Comparison of ENCODE assay signal across 12 cellular contexts in the genomic region with DNA sequence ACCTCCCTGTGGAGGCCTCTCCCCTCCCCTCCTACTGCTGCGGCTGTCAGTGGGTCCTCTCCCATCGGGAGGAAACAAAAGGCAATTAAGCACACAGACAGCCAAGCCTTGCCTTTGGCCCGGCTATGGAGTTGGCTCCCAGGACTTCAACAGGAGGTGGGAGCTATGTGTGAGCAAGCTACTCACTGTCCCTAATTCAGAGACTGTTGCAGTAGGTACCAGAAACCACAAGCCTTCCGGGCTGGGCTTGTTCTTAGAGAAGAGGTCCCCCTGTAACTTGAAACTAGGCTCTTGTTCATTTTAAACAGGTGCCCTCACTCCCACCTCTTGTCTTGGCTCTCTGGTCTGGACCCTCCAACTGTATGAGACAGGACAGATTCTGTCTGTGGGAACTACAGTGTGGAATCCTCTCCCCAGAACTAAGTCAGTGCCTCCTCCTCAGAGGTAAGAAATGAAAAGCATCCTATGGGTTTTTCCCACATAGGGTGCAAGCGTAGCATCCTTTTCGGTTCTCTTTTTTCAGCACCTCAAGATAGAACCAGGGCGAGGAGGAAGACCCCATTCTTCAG.
A peak's percentile ranks its signal among the peaks of the same experiment; 100 is the strongest.
DNase-seq lines count a peak whose midpoint lies in the region; ATAC-seq and TF ChIP-seq lines count a peak whose summit lies in the region.
"Had no signal": no experiment of that assay in that cellular context is flagged by ENCODE, and none has a peak within 500 bp of the region (broad histone marks: within the 10 kb centered on the region; RNA-seq: fewer than 3 reads in every experiment).

No MANE protein-coding gene starts in this region.

- POLR2A ChIA-PET in activated naive CD8-positive, alpha-beta T cell treated with anti-CD3 and anti-CD28 coated beads, Interleukin-2, amount 10 ng/mL, durations not matched to agents 7 days and 5 days (lab: Charles Lee) = no interaction called here

- peaks cover 1% of the 10 kb centered on the region for H3K9me3 Mint-ChIP-seq in activated naive CD8-positive, alpha-beta T cell treated with anti-CD3 and anti-CD28 coated beads, Interleukin-2, amount 10 ng/mL, durations not matched to agents 7 days and 5 days
- H3K9me3 Mint-ChIP-seq: activated T-helper 1 cell treated with anti-CD3 and anti-CD28 coated beads, Interleukin-12 subunit alpha, Interleukin-12 subunit beta, Interleukin-2, Interleukin-4 antibody, amounts not matched to agents 30 ng/mL and 10 ng/mL and 1 ng/mL, durations not matched to agents 14 hours and 24 hours and 36 hours had no signal

- no peak overlapping the region for H3K27ac Mint-ChIP-seq in activated naive CD8-positive, alpha-beta T cell treated with anti-CD3 and anti-CD28 coated beads, Interleukin-2, amount 10 ng/mL, durations not matched to agents 7 days and 5 days
- H3K27ac Mint-ChIP-seq: activated T-helper 1 cell treated with anti-CD3 and anti-CD28 coated beads, Interleukin-12 subunit alpha, Interleukin-12 subunit beta, Interleukin-2, Interleukin-4 antibody, amounts not matched to agents 30 ng/mL and 10 ng/mL and 1 ng/mL, durations not matched to agents 14 hours and 24 hours and 36 hours had no signal

- H3K27me3 Mint-ChIP-seq in activated naive CD8-positive, alpha-beta T cell treated with anti-CD3 and anti-CD28 coated beads, Interleukin-2, amount 10 ng/mL, durations not matched to agents 7 days and 5 days = peaks cover 4% of the 10 kb centered on the region

- peaks cover 6% of the 10 kb centered on the region for H3K4me1 Mint-ChIP-seq in activated naive CD8-positive, alpha-beta T cell treated with anti-CD3 and anti-CD28 coated beads, Interleukin-2, amount 10 ng/mL, durations not matched to agents 7 days and 5 days

- DNase-seq in ELF-1 (ENCODE audit: low read depth, low spot score) (peak; percentile 46), GM20000 (ENCODE audit: low spot score) (peak; percentile 45), NCI-H82 (lab: John Stamatoyannopoulos, UW) (no peak)
- no peak for DNase-seq in activated naive CD8-positive, alpha-beta T cell treated with anti-CD3 and anti-CD28 coated beads, Interleukin-2, amount 10 ng/mL, durations not matched to agents 7 days and 5 days
- DNase-seq in stimulated activated CD4-positive, alpha-beta T cell treated with anti-CD3 and anti-CD28 coated beads, Interleukin-1b, Interleukin-23, amount 100 ng/mL, for 48 hours = no peak
- DNase-seq: central memory CD4-positive, alpha-beta T cell; NCI-H526 treated with DMSO at 0.1 percent for 48 hours had no signal

- TF ChIP-seq CTCF in GM20000 (IDR thresholded peaks at IDR 0.05; ENCODE audit: extremely low read depth, missing control alignments) = no peak

- ATAC-seq in HG02981 (IDR thresholded peaks at IDR 0.05; ENCODE audit: unreplicated experiment) (peak; percentile 53), HG03196 (IDR thresholded peaks at IDR 0.05; ENCODE audit: unreplicated experiment) (no peak), esophagus mucosa (no peak)
- ATAC-seq in activated naive CD8-positive, alpha-beta T cell treated with anti-CD3 and anti-CD28 coated beads, Interleukin-2, amount 10 ng/mL, durations not matched to agents 7 days and 5 days (ENCODE audit: low read depth) = peak; percentile 68
- ATAC-seq: psoas muscle had no signal

- no peaks in the 10 kb centered on the region for H3K36me3 Mint-ChIP-seq in activated naive CD8-positive, alpha-beta T cell treated with anti-CD3 and anti-CD28 coated beads, Interleukin-2, amount 10 ng/mL, durations not matched to agents 7 days and 5 days

- no peak overlapping the region for H3K4me3 Mint-ChIP-seq in activated naive CD8-positive, alpha-beta T cell treated with anti-CD3 and anti-CD28 coated beads, Interleukin-2, amount 10 ng/mL, durations not matched to agents 7 days and 5 days
- H3K4me3 Mint-ChIP-seq: activated T-helper 1 cell treated with anti-CD3 and anti-CD28 coated beads, Interleukin-12 subunit alpha, Interleukin-12 subunit beta, Interleukin-2, Interleukin-4 antibody, amounts not matched to agents 30 ng/mL and 10 ng/mL and 1 ng/mL, durations not matched to agents 14 hours and 24 hours and 36 hours had no signal

Comparison
In these comparisons a context has a peak if more than half of its experiments do, and no peak if none do; other contexts are left out.
1. DNase-seq: peak in ELF-1 (single experiment) and GM20000 (single experiment); none in activated naive CD8-positive, alpha-beta T cell treated with anti-CD3 and anti-CD28 coated beads, Interleukin-2, amount 10 ng/mL, durations not matched to agents 7 days and 5 days (single experiment), stimulated activated CD4-positive, alpha-beta T cell treated with anti-CD3 and anti-CD28 coated beads, Interleukin-1b, Interleukin-23, amount 100 ng/mL, for 48 hours (single experiment) and NCI-H82 (single experiment).
2. ATAC-seq: peak in HG02981 (single experiment) and activated naive CD8-positive, alpha-beta T cell treated with anti-CD3 and anti-CD28 coated beads, Interleukin-2, amount 10 ng/mL, durations not matched to agents 7 days and 5 days (single experiment); none in HG03196 (single experiment) and esophagus mucosa (single experiment).